In genomic region chr9:130755377-130756007, GRCh38 we compare ENCODE assay signal across 22 cellular contexts.
DNase-seq lines count a peak whose midpoint lies in the region; ATAC-seq lines count a peak whose summit lies in the region.
"Had no signal": no experiment of that assay in that cellular context is flagged by ENCODE, and none has a peak within 500 bp of the region (broad histone marks: within the 10 kb centered on the region; RNA-seq: fewer than 3 reads in every experiment).

No MANE protein-coding gene starts in this region.

- H3K36me3 ChIP-seq in stomach smooth muscle (ENCODE audit: control insufficient read depth in 2 of 2, insufficient read depth in 2 of 2, low read length in 2 of 2): no peaks in the 10 kb centered on the region
- no peaks in the 10 kb centered on the region for H3K36me3 ChIP-seq in CD4-positive, alpha-beta memory T cell (ENCODE audit: insufficient read depth, low read length)
- H3K36me3 ChIP-seq: upper lobe of right lung had no signal

- H3K4me3 ChIP-seq in right cardiac atrium (ENCODE audit: low read length) (no peak overlapping the region), stomach smooth muscle (ENCODE audit: low read length in 2 of 2) (no peak overlapping the region)
- no peak overlapping the region for H3K4me3 ChIP-seq in CD4-positive, alpha-beta memory T cell (ENCODE audit: low read length in 2 of 2)
- H3K4me3 ChIP-seq: lung, upper lobe of right lung had no signal

- no peaks in the 10 kb centered on the region for H3K27me3 Mint-ChIP-seq in CD4-positive, alpha-beta memory T cell
- H3K27me3 Mint-ChIP-seq: activated CD8-positive, alpha-beta T cell treated with anti-CD3 and anti-CD28 coated beads for 36 hours had no signal

- H3K27me3 ChIP-seq in right cardiac atrium (ENCODE audit: control insufficient read depth, insufficient read depth) (no peaks in the 10 kb centered on the region), stomach smooth muscle (ENCODE audit: control insufficient read depth in 1 of 2, insufficient read depth in 2 of 2, low read length in 2 of 2) (no peaks in the 10 kb centered on the region)
- H3K27me3 ChIP-seq in CD4-positive, alpha-beta memory T cell (ENCODE audit: insufficient read depth, low read length): no peaks in the 10 kb centered on the region
- H3K27me3 ChIP-seq: upper lobe of right lung had no signal

- no peaks in the 10 kb centered on the region for H3K9me3 ChIP-seq in right cardiac atrium (ENCODE audit: control insufficient read depth, low read length)
- H3K9me3 ChIP-seq in stomach smooth muscle (ENCODE audit: control insufficient read depth in 2 of 2, low read length in 2 of 2): no peaks in the 10 kb centered on the region
- no peaks in the 10 kb centered on the region for H3K9me3 ChIP-seq in CD4-positive, alpha-beta memory T cell (ENCODE audit: control insufficient read depth in 1 of 2, low read length in 2 of 2)
- H3K9me3 ChIP-seq: upper lobe of right lung had no signal

- no peak overlapping the region for H3K27ac ChIP-seq in right cardiac atrium (ENCODE audit: low read length)
- H3K27ac ChIP-seq in stomach smooth muscle (ENCODE audit: low read length): peak overlapping the region; percentile 31
- H3K27ac ChIP-seq in CD4-positive, alpha-beta memory T cell (ENCODE audit: low read depth, low read length): no peak overlapping the region
- H3K27ac ChIP-seq: upper lobe of right lung had no signal

- no peak for DNase-seq in Right ventricle myocardium inferior (ENCODE audit: missing footprints)
- no peak for DNase-seq in cardiac septum (ENCODE audit: low spot score)
- DNase-seq in cerebellum (ENCODE audit: low spot score): peak; percentile 37
- peak in 1 of 3 donors; percentile 63 for DNase-seq in right cardiac atrium
- DNase-seq in NCI-H1694 (lab: John Stamatoyannopoulos, UW): no peak
- no peak for DNase-seq in CD4-positive, alpha-beta memory T cell
- DNase-seq in effector CD4-positive, alpha-beta T cell: no peak
- DNase-seq: 8988T; activated CD8-positive, alpha-beta T cell treated with anti-CD3 and anti-CD28 coated beads for 36 hours; activated effector memory CD4-positive, alpha-beta T cell treated with Interleukin-2 at 50 U/mL for 16 hours; cerebellar nuclear complex; DMS53; effector CD8-positive, alpha-beta T cell; NCI-H1092; NCI-H2081 treated with DMSO at 0.1 percent for 48 hours; NCI-H446; stimulated activated CD8-positive, alpha-beta memory T cell treated with anti-CD3 and anti-CD28 coated beads, Interleukin-4, amount 100 ng/mL, for 48 hours; SW 1271; upper lobe of right lung had no signal

- no peaks in the 10 kb centered on the region for H3K9me3 Mint-ChIP-seq in CD4-positive, alpha-beta memory T cell
- H3K9me3 Mint-ChIP-seq: activated CD8-positive, alpha-beta T cell treated with anti-CD3 and anti-CD28 coated beads for 36 hours had no signal

- intact Hi-C loops in Right ventricle myocardium inferior (cut with DNase I): no loop called here
- intact Hi-C loops in cardiac septum (cut with DNase I): no loop called here
- intact Hi-C loops in right cardiac atrium (cut with DNase I): no loop called here
- intact Hi-C loops in CD4-positive, alpha-beta memory T cell (cut with micrococcal nuclease): no loop called here

- H3K4me1 Mint-ChIP-seq in CD4-positive, alpha-beta memory T cell: peaks cover 12 to 24% (median 23%) of the 10 kb centered on the region in 4 donors

- POLR2A ChIA-PET in CD4-positive, alpha-beta memory T cell (lab: Charles Lee; ENCODE audit: partially characterized antibody): no interaction called here

- H3K9ac ChIP-seq in stomach smooth muscle (ENCODE audit: low read length in 2 of 2): no peak overlapping the region

- CTCF ChIA-PET in CD4-positive, alpha-beta memory T cell (lab: Charles Lee; ENCODE audit: partially characterized antibody): no interaction called here

- no peak overlapping the region for H3K4me3 Mint-ChIP-seq in CD4-positive, alpha-beta memory T cell
- H3K4me3 Mint-ChIP-seq: activated CD8-positive, alpha-beta T cell treated with anti-CD3 and anti-CD28 coated beads for 36 hours had no signal

- peak; percentile 52 for ATAC-seq in Right ventricle myocardium inferior
- ATAC-seq in right cardiac atrium: peak; percentile 53 to 64
- ATAC-seq: activated CD4-positive, CD25-positive, alpha-beta regulatory T cell treated with anti-CD3 and anti-CD28 coated beads, Interleukin-2, amount 50 U/mL, for 24 hours; activated CD8-positive, alpha-beta T cell treated with anti-CD3 and anti-CD28 coated beads for 36 hours; upper lobe of right lung had no signal

- H3K36me3 Mint-ChIP-seq in CD4-positive, alpha-beta memory T cell: no peaks in the 10 kb centered on the region

- peak overlapping the region in 2 of 7 donors; percentile 44 to 52 for H3K27ac Mint-ChIP-seq in CD4-positive, alpha-beta memory T cell
- H3K27ac Mint-ChIP-seq: activated CD8-positive, alpha-beta T cell treated with anti-CD3 and anti-CD28 coated beads for 36 hours had no signal

- H3K4me1 ChIP-seq in right cardiac atrium (ENCODE audit: control insufficient read depth, insufficient read depth, low read length): peaks cover 6% of the 10 kb centered on the region
- peaks cover 8% of the 10 kb centered on the region for H3K4me1 ChIP-seq in stomach smooth muscle (ENCODE audit: control insufficient read depth, insufficient read depth, low read length)
- no peaks in the 10 kb centered on the region for H3K4me1 ChIP-seq in CD4-positive, alpha-beta memory T cell (ENCODE audit: insufficient read depth, low read length)

- WGBS in right cardiac atrium: 50% methylated on average over 10 of the region's 10 CpGs
